ENCODE assay signal across 16 cellular contexts in the genomic region with DNA sequence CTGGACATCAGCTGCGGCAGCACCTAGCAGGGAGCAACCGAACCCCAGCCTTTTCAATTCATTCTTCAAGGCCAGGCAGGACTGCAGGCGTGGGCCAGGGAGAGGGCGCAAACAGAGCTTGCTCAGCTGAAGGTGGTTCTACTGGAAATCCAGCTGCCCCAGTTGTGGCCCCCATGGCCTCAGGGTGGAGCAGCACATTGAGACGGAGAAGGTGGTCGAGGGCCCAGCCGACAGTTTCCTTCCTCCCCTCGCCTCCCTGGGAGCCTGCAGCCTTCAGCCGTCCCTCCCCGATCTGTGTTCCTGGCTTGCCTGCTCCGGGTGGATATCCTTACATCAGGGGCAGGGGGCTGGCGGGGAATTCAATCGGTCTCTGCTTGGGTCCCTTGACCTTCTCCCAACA.
A peak's percentile ranks its signal among the peaks of the same experiment; 100 is the strongest.
DNase-seq lines count a peak whose midpoint lies in the region; ATAC-seq and TF ChIP-seq lines count a peak whose summit lies in the region.
"Had no signal": no experiment of that assay in that cellular context is flagged by ENCODE, and none has a peak within 500 bp of the region (broad histone marks: within the 10 kb centered on the region; RNA-seq: fewer than 3 reads in every experiment).

No MANE protein-coding gene starts in this region.

- peaks cover 7% of the 10 kb centered on the region for H3K27me3 Mint-ChIP-seq in H9 (ENCODE audit: low read depth)

- no peak overlapping the region for H3T11ph ChIP-seq in H9 (ENCODE audit: low read length)

- H3K56ac ChIP-seq in H9 (ENCODE audit: insufficient read length, low read depth, low read length) = no peak overlapping the region

- no peaks in the 10 kb centered on the region for H3K9me3 ChIP-seq in H9 (ENCODE audit: control insufficient read depth, low read depth, low read length)
- H3K9me3 ChIP-seq in RWPE2 (ENCODE audit: severe bottlenecking) = no peaks in the 10 kb centered on the region
- H3K9me3 ChIP-seq: Caco-2, HAP-1 had no signal

- no peak overlapping the region for H4K5ac ChIP-seq in H9 (ENCODE audit: insufficient read length, low read depth, low read length)

- H2BK5ac ChIP-seq in H9 (ENCODE audit: insufficient read length, low read length) = no peak overlapping the region

- H4K20me1 ChIP-seq in H9 (ENCODE audit: control insufficient read depth, insufficient read depth, insufficient read length) = no peaks in the 10 kb centered on the region

- no peak overlapping the region for H3K4me3 Mint-ChIP-seq in H9
- H3K4me3 Mint-ChIP-seq: CD14-positive monocyte; CD8-positive, alpha-beta T cell; GM23338; IgD-negative memory B cell had no signal

- H3K4me1 ChIP-seq in H9 (ENCODE audit: insufficient read depth, low read length) = no peaks in the 10 kb centered on the region
- H3K4me1 ChIP-seq in RWPE2 (ENCODE audit: insufficient read depth, poor library complexity, severe bottlenecking) = peaks cover 11% of the 10 kb centered on the region
- H3K4me1 ChIP-seq: Caco-2, HAP-1 had no signal

- H2BK12ac ChIP-seq in H9 (ENCODE audit: insufficient read length, low read depth, low read length) = no peak overlapping the region

- H2BK20ac ChIP-seq in H9 (ENCODE audit: low read depth, low read length, poor library complexity, severe bottlenecking) = no peak overlapping the region

- peak; percentile 23 for DNase-seq in H9
- DNase-seq in RWPE2 (ENCODE audit: low spot score) = peak; percentile 80
- peak; percentile 83 for DNase-seq in mesenteric fat pad (ENCODE audit: low spot score)
- peak; percentile 5 for DNase-seq in stimulated activated CD8-positive, alpha-beta memory T cell treated with anti-CD3 and anti-CD28 coated beads, Interleukin-4, amount 100 ng/mL, for 48 hours
- no peak for DNase-seq in T1000 (lab: John Stamatoyannopoulos, UW)
- DNase-seq: CD8-positive, alpha-beta T cell; GF-D8; KG1 had no signal

- no peaks in the 10 kb centered on the region for H3K23me2 ChIP-seq in H9 (ENCODE audit: insufficient read length, low read depth, low read length, poor library complexity, severe bottlenecking)

- H2AK5ac ChIP-seq in H9 (ENCODE audit: insufficient read length, low read length) = no peak overlapping the region

- H3K27me3 ChIP-seq in H9 (ENCODE audit: insufficient read depth, low read length) (no peaks in the 10 kb centered on the region), RWPE2 (ENCODE audit: insufficient read depth, poor library complexity, severe bottlenecking) (no peaks in the 10 kb centered on the region)

- H2AFZ ChIP-seq in H9 (ENCODE audit: low read length) = no peak overlapping the region
- H2AFZ ChIP-seq: GM23338 had no signal

- H3K79me1 ChIP-seq in H9 (ENCODE audit: insufficient read depth, low read depth, low read length, poor library complexity, severe bottlenecking) = no peaks in the 10 kb centered on the region

- TF ChIP-seq CTCF in H9 (conservative IDR thresholded peaks at IDR 0.05) (no peak), RWPE2 (IDR thresholded peaks at IDR 0.05; ENCODE audit: poor library complexity, severe bottlenecking) (no peak)

- no peak overlapping the region for H3K4me3 ChIP-seq in RWPE2 (ENCODE audit: severe bottlenecking)
- H3K4me3 ChIP-seq: GM23338, HAP-1 had no signal

- H3K9ac ChIP-seq in H9 (ENCODE audit: extremely low read depth, insufficient read length, low read length) = no peak overlapping the region

- H3K14ac ChIP-seq in H9 (ENCODE audit: insufficient read depth, low read length) = no peak overlapping the region; the same call in 1 of the 2 replicates

- no peak overlapping the region for H2BK120ac ChIP-seq in H9 (ENCODE audit: low read depth, low read length, poor library complexity, severe bottlenecking)

- no peak for ATAC-seq in RWPE2 (ENCODE audit: low read depth)
- no peak for ATAC-seq in GM21360 (IDR thresholded peaks at IDR 0.05; ENCODE audit: unreplicated experiment)
- ATAC-seq in HG03565 (IDR thresholded peaks at IDR 0.05; ENCODE audit: unreplicated experiment) = no peak
- ATAC-seq in GM21786 (IDR thresholded peaks at IDR 0.05; ENCODE audit: unreplicated experiment) = no peak
- ATAC-seq: CD8-positive, alpha-beta T cell; GM23338 had no signal

- H4K8ac ChIP-seq in H9 (replicated peaks; ENCODE audit: insufficient read length, low read depth, low read length) = no peak overlapping the region

- no peak overlapping the region for H3K4me2 ChIP-seq in H9 (ENCODE audit: insufficient read depth, insufficient read length, low read length)
- H3K4me2 ChIP-seq: GM23338 had no signal

- H3K27ac ChIP-seq in H9 (ENCODE audit: insufficient read length, low read depth, low read length) (no peak overlapping the region), RWPE2 (ENCODE audit: poor library complexity, severe bottlenecking) (no peak overlapping the region)

- H3K9me3 Mint-ChIP-seq in H9 = peaks cover 1 to 6% of the 10 kb centered on the region in 2 experiments; a peak in 4 of 5 replicates
- H3K9me3 Mint-ChIP-seq: CD8-positive, alpha-beta T cell; IgD-negative memory B cell had no signal

- no peak overlapping the region for H3K27ac Mint-ChIP-seq in H9
- H3K27ac Mint-ChIP-seq: CD8-positive, alpha-beta T cell; GM23338; IgD-negative memory B cell had no signal

- no CpG with 5 or more reads among the region's 13 CpGs for WGBS in H9 (ENCODE audit: extremely low coverage, insufficient read length, low lambda C conversion rate)

- H2BK15ac ChIP-seq in H9 (ENCODE audit: low read depth, low read length) = no peak overlapping the region

- H3K4ac ChIP-seq in H9 (ENCODE audit: low read depth, low read length) = no peak overlapping the region

- no peak overlapping the region for H3K18ac ChIP-seq in H9 (ENCODE audit: insufficient read length, low read depth, low read length)

- H3K36me3 ChIP-seq in RWPE2 (ENCODE audit: low read depth) = no peaks in the 10 kb centered on the region
- H3K36me3 ChIP-seq: HAP-1 had no signal

- peaks cover 9 to 15% of the 10 kb centered on the region in 2 experiments for H3K4me1 Mint-ChIP-seq in H9
- H3K4me1 Mint-ChIP-seq: IgD-negative memory B cell had no signal

- H3K23ac ChIP-seq in H9 (ENCODE audit: insufficient read length, low read depth, low read length) = no peak overlapping the region

- H4K91ac ChIP-seq in H9 (ENCODE audit: insufficient read length, low read depth, low read length) = no peak overlapping the region

- H3K36me3 Mint-ChIP-seq in H9 (ENCODE audit: insufficient read depth in 1 of 3, low read depth in 3 of 3) = peaks cover 0 to 1% (median 0%) of the 10 kb centered on the region in 3 experiments; a peak in 2 of 7 replicates
- H3K36me3 Mint-ChIP-seq: CD14-positive monocyte; CD8-positive, alpha-beta T cell had no signal

- no peaks in the 10 kb centered on the region for H3K79me2 ChIP-seq in H9 (ENCODE audit: insufficient read depth, low read length)
